39 cellular contexts compared by ENCODE assay signal in the genomic region with DNA sequence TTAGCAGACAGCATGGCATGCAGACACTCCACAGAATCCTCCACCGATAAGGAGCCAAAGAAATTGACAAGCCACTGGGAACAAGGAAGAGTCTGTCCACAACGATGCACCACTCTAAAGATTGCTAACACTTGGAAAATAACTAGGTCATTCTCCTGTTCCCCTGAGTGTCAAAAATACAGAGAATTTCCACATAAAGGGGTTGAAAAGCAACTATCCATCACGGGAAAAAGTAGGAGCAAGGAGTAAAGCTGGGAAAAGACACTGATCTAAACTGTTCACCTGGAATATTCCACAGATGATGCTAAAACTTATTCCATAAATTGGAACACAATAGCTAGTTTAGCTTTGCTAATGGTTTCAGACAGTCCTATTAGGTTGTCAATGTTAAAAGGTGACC.
"Had no signal": no experiment of that assay in that cellular context is flagged by ENCODE, and none has a peak within 500 bp of the region (broad histone marks: within the 10 kb centered on the region; RNA-seq: fewer than 3 reads in every experiment).

No MANE protein-coding gene starts in this region.

- H3K9me3 Mint-ChIP-seq: activated naive CD4-positive, alpha-beta T cell treated with anti-CD3 and anti-CD28 coated beads for 36 hours; activated naive CD4-positive, alpha-beta T cell treated with anti-CD3 and anti-CD28 coated beads, Interleukin-2, amount 10 ng/mL, durations not matched to agents 7 days and 5 days; activated naive CD4-positive, alpha-beta T cell treated with anti-CD3 and anti-CD28 coated beads, Interleukin-2, amount 50 U/mL, for 24 hours; activated naive CD4-positive, alpha-beta T cell treated with anti-CD3 and anti-CD28 coated beads, Interleukin-2, amount 50 U/mL, for 72 hours; activated naive CD8-positive, alpha-beta T cell treated with anti-CD3 and anti-CD28 coated beads for 36 hours; activated naive CD8-positive, alpha-beta T cell treated with anti-CD3 and anti-CD28 coated beads, Interleukin-2, amount 10 ng/mL, durations not matched to agents 7 days and 5 days; activated naive CD8-positive, alpha-beta T cell treated with anti-CD3 and anti-CD28 coated beads, Interleukin-2, amount 50 U/mL, for 24 hours; activated T-cell treated with anti-CD3 and anti-CD28 coated beads, Interleukin-2, amount 50 U/mL, for 24 hours; activated T-cell treated with anti-CD3 and anti-CD28 coated beads, Interleukin-2, amount 50 U/mL, for 4 hours; activated T-cell treated with anti-CD3 and anti-CD28 coated beads, Interleukin-2, amount 50 U/mL, for 72 hours; activated T-helper 1 cell treated with anti-CD3 and anti-CD28 coated beads, Interleukin-12 subunit alpha, Interleukin-12 subunit beta, Interleukin-2, Interleukin-4 antibody, amounts not matched to agents 30 ng/mL and 10 ng/mL and 1 ng/mL, durations not matched to agents 14 hours and 24 hours and 36 hours; activated T-helper 17 cell treated with anti-CD3 and anti-CD28 coated beads, Interleukin-2, amount 50 U/mL, for 72 hours; activated T-helper 2 cell treated with anti-CD3 and anti-CD28 coated beads, Interferon-gamma antibody, Interleukin-2, Interleukin-4, amounts not matched to agents 10 μg/mL and 5 μg/mL and 100 μg/mL, durations not matched to agents 14 hours and 24 hours and 36 hours; brain; central memory CD8-positive, alpha-beta T cell had no signal

- DNase-seq: activated effector memory CD4-positive, alpha-beta T cell treated with anti-CD3 and anti-CD28 coated beads, Interleukin-2, amount 50 U/mL, for 16 hours; activated effector memory CD4-positive, alpha-beta T cell treated with Interleukin-2 at 50 U/mL for 16 hours; activated gamma-delta T cell; activated gamma-delta T cell treated with Interleukin-2 at 50 U/mL for 16 hours; activated naive CD4-positive, alpha-beta T cell; activated naive CD4-positive, alpha-beta T cell treated with anti-CD3 and anti-CD28 coated beads for 36 hours; activated naive CD4-positive, alpha-beta T cell treated with anti-CD3 and anti-CD28 coated beads, Interleukin-2, amount 10 ng/mL, durations not matched to agents 7 days and 5 days; activated naive CD4-positive, alpha-beta T cell treated with anti-CD3 and anti-CD28 coated beads, Interleukin-2, amount 50 U/mL, for 16 hours; activated naive CD4-positive, alpha-beta T cell treated with Interleukin-2 at 50 U/mL for 16 hours; activated naive CD8-positive, alpha-beta T cell treated with anti-CD3 and anti-CD28 coated beads for 36 hours; activated naive CD8-positive, alpha-beta T cell treated with anti-CD3 and anti-CD28 coated beads, Interleukin-2, amount 10 ng/mL, durations not matched to agents 7 days and 5 days; activated naive CD8-positive, alpha-beta T cell treated with anti-CD3 and anti-CD28 coated beads, Interleukin-2, amount 50 U/mL, for 24 hours; activated T-cell treated with anti-CD3 and anti-CD28 coated beads, Interleukin-2, amount 50 U/mL, for 1 hour; activated T-cell treated with anti-CD3 and anti-CD28 coated beads, Interleukin-2, amount 50 U/mL, for 24 hours; activated T-cell treated with anti-CD3 and anti-CD28 coated beads, Interleukin-2, amount 50 U/mL, for 4 hours; activated T-cell treated with anti-CD3 and anti-CD28 coated beads, Interleukin-2, amount 50 U/mL, for 48 hours; activated T-cell treated with anti-CD3 and anti-CD28 coated beads, Interleukin-2, amount 50 U/mL, for 72 hours; amniotic stem cell; amygdala; anterior cingulate cortex; aorta; body of pancreas; brain microvascular endothelial cell; caudate nucleus; central memory CD4-positive, alpha-beta T cell; cerebellar nuclear complex had no signal

- H3K27me3 ChIP-seq: adrenal gland, ascending aorta, body of pancreas, brain microvascular endothelial cell, breast epithelium, cardiac muscle cell had no signal

- H3K4me1 Mint-ChIP-seq: activated naive CD4-positive, alpha-beta T cell treated with anti-CD3 and anti-CD28 coated beads, Interleukin-2, amount 10 ng/mL, durations not matched to agents 7 days and 5 days; activated naive CD4-positive, alpha-beta T cell treated with anti-CD3 and anti-CD28 coated beads, Interleukin-2, amount 50 U/mL, for 24 hours; activated naive CD8-positive, alpha-beta T cell treated with anti-CD3 and anti-CD28 coated beads for 36 hours; activated naive CD8-positive, alpha-beta T cell treated with anti-CD3 and anti-CD28 coated beads, Interleukin-2, amount 50 U/mL, for 24 hours; activated T-helper 17 cell treated with anti-CD3 and anti-CD28 coated beads, Interleukin-2, amount 50 U/mL, for 72 hours; brain; central memory CD8-positive, alpha-beta T cell had no signal

- H3K27ac ChIP-seq: adrenal gland, ascending aorta, body of pancreas, brain microvascular endothelial cell, breast epithelium, cardiac muscle cell had no signal

- H3K27ac Mint-ChIP-seq: activated naive CD4-positive, alpha-beta T cell treated with anti-CD3 and anti-CD28 coated beads for 36 hours; activated naive CD4-positive, alpha-beta T cell treated with anti-CD3 and anti-CD28 coated beads, Interleukin-2, amount 10 ng/mL, durations not matched to agents 7 days and 5 days; activated naive CD4-positive, alpha-beta T cell treated with anti-CD3 and anti-CD28 coated beads, Interleukin-2, amount 50 U/mL, for 24 hours; activated naive CD4-positive, alpha-beta T cell treated with anti-CD3 and anti-CD28 coated beads, Interleukin-2, amount 50 U/mL, for 72 hours; activated naive CD8-positive, alpha-beta T cell; activated naive CD8-positive, alpha-beta T cell treated with anti-CD3 and anti-CD28 coated beads for 36 hours; activated naive CD8-positive, alpha-beta T cell treated with anti-CD3 and anti-CD28 coated beads, Interleukin-2, amount 10 ng/mL, durations not matched to agents 7 days and 5 days; activated naive CD8-positive, alpha-beta T cell treated with anti-CD3 and anti-CD28 coated beads, Interleukin-2, amount 50 U/mL, for 24 hours; activated T-cell treated with anti-CD3 and anti-CD28 coated beads, Interleukin-2, amount 50 U/mL, for 24 hours; activated T-cell treated with anti-CD3 and anti-CD28 coated beads, Interleukin-2, amount 50 U/mL, for 72 hours; activated T-helper 1 cell treated with anti-CD3 and anti-CD28 coated beads, Interleukin-12 subunit alpha, Interleukin-12 subunit beta, Interleukin-2, Interleukin-4 antibody, amounts not matched to agents 30 ng/mL and 10 ng/mL and 1 ng/mL, durations not matched to agents 14 hours and 24 hours and 36 hours; activated T-helper 17 cell treated with anti-CD3 and anti-CD28 coated beads, Interleukin-2, amount 50 U/mL, for 72 hours; activated T-helper 2 cell treated with anti-CD3 and anti-CD28 coated beads, Interferon-gamma antibody, Interleukin-2, Interleukin-4, amounts not matched to agents 10 μg/mL and 5 μg/mL and 100 μg/mL, durations not matched to agents 14 hours and 24 hours and 36 hours; brain had no signal

- H3K27me3 Mint-ChIP-seq: activated naive CD4-positive, alpha-beta T cell treated with anti-CD3 and anti-CD28 coated beads, Interleukin-2, amount 50 U/mL, for 24 hours; activated naive CD8-positive, alpha-beta T cell; activated naive CD8-positive, alpha-beta T cell treated with anti-CD3 and anti-CD28 coated beads for 36 hours; activated naive CD8-positive, alpha-beta T cell treated with anti-CD3 and anti-CD28 coated beads, Interleukin-2, amount 10 ng/mL, durations not matched to agents 7 days and 5 days; activated naive CD8-positive, alpha-beta T cell treated with anti-CD3 and anti-CD28 coated beads, Interleukin-2, amount 50 U/mL, for 24 hours; activated T-cell treated with anti-CD3 and anti-CD28 coated beads, Interleukin-2, amount 50 U/mL, for 24 hours; activated T-helper 17 cell treated with anti-CD3 and anti-CD28 coated beads, Interleukin-2, amount 50 U/mL, for 72 hours; brain had no signal

- H3K36me3 ChIP-seq: breast epithelium, cardiac muscle cell had no signal

- H3K4me1 ChIP-seq: adrenal gland, ascending aorta, body of pancreas, breast epithelium had no signal

- H3K4me3 Mint-ChIP-seq: activated naive CD4-positive, alpha-beta T cell treated with anti-CD3 and anti-CD28 coated beads for 36 hours; activated naive CD4-positive, alpha-beta T cell treated with anti-CD3 and anti-CD28 coated beads, Interleukin-2, amount 10 ng/mL, durations not matched to agents 7 days and 5 days; activated naive CD4-positive, alpha-beta T cell treated with anti-CD3 and anti-CD28 coated beads, Interleukin-2, amount 50 U/mL, for 24 hours; activated naive CD8-positive, alpha-beta T cell; activated naive CD8-positive, alpha-beta T cell treated with anti-CD3 and anti-CD28 coated beads for 36 hours; activated naive CD8-positive, alpha-beta T cell treated with anti-CD3 and anti-CD28 coated beads, Interleukin-2, amount 10 ng/mL, durations not matched to agents 7 days and 5 days; activated naive CD8-positive, alpha-beta T cell treated with anti-CD3 and anti-CD28 coated beads, Interleukin-2, amount 50 U/mL, for 24 hours; activated T-cell treated with anti-CD3 and anti-CD28 coated beads, Interleukin-2, amount 50 U/mL, for 24 hours; activated T-cell treated with anti-CD3 and anti-CD28 coated beads, Interleukin-2, amount 50 U/mL, for 4 hours; activated T-cell treated with anti-CD3 and anti-CD28 coated beads, Interleukin-2, amount 50 U/mL, for 72 hours; activated T-helper 1 cell treated with anti-CD3 and anti-CD28 coated beads, Interleukin-12 subunit alpha, Interleukin-12 subunit beta, Interleukin-2, Interleukin-4 antibody, amounts not matched to agents 30 ng/mL and 10 ng/mL and 1 ng/mL, durations not matched to agents 14 hours and 24 hours and 36 hours; activated T-helper 17 cell treated with anti-CD3 and anti-CD28 coated beads, Interleukin-2, amount 50 U/mL, for 72 hours; brain; central memory CD8-positive, alpha-beta T cell had no signal

- H3K36me3 Mint-ChIP-seq: activated naive CD4-positive, alpha-beta T cell treated with anti-CD3 and anti-CD28 coated beads, Interleukin-2, amount 10 ng/mL, durations not matched to agents 7 days and 5 days; activated naive CD4-positive, alpha-beta T cell treated with anti-CD3 and anti-CD28 coated beads, Interleukin-2, amount 50 U/mL, for 24 hours; activated naive CD4-positive, alpha-beta T cell treated with anti-CD3 and anti-CD28 coated beads, Interleukin-2, amount 50 U/mL, for 72 hours; activated naive CD8-positive, alpha-beta T cell; activated naive CD8-positive, alpha-beta T cell treated with anti-CD3 and anti-CD28 coated beads for 36 hours; activated naive CD8-positive, alpha-beta T cell treated with anti-CD3 and anti-CD28 coated beads, Interleukin-2, amount 10 ng/mL, durations not matched to agents 7 days and 5 days had no signal

- H3K4me3 ChIP-seq: adrenal gland, ascending aorta, body of pancreas, breast epithelium, cardiac muscle cell had no signal

- FAIRE-seq: astrocyte had no signal

- ATAC-seq: activated naive CD4-positive, alpha-beta T cell treated with anti-CD3 and anti-CD28 coated beads, Interleukin-2, amount 50 U/mL, for 72 hours; activated naive CD8-positive, alpha-beta T cell treated with anti-CD3 and anti-CD28 coated beads, Interleukin-2, amount 50 U/mL, for 24 hours; activated T-cell treated with anti-CD3 and anti-CD28 coated beads, Interleukin-2, amount 50 U/mL, for 4 hours; activated T-cell treated with anti-CD3 and anti-CD28 coated beads, Interleukin-2, amount 50 U/mL, for 72 hours; activated T-helper 17 cell treated with anti-CD3 and anti-CD28 coated beads, Interleukin-2, amount 50 U/mL, for 72 hours; body of pancreas had no signal

- H3K9me3 ChIP-seq: adrenal gland, ascending aorta, body of pancreas, breast epithelium had no signal
